18 cellular contexts compared by ENCODE assay signal in genomic region chr11:95091663-95092062, GRCh38. TPM values are rescaled to one million over a fixed set of nuclear protein-coding genes. Genes with fewer than 3 reads are reported as not detected.
DNase-seq lines count a peak whose midpoint lies in the region; ATAC-seq and TF ChIP-seq lines count a peak whose summit lies in the region.
"Had no signal": no experiment of that assay in that cellular context is flagged by ENCODE, and none has a peak within 500 bp of the region (broad histone marks: within the 10 kb centered on the region; RNA-seq: fewer than 3 reads in every experiment).

No MANE protein-coding gene starts in this region.

- peak overlapping the region in 5 of 10 experiments; percentile 79 to 96 (median 93); a peak in 9 of 20 replicates for H3K4me3 ChIP-seq in BLaER1 treated with 17β-estradiol and CSF1 and Interleukin-3, amounts not matched to agents 10 nM and 100 nM
- no peak overlapping the region for H3K4me3 ChIP-seq in DOHH2 (ENCODE audit: low read length)

- POLR2A ChIA-PET in activated naive CD8-positive, alpha-beta T cell treated with anti-CD3 and anti-CD28 coated beads, Interleukin-2, amount 10 ng/mL, durations not matched to agents 7 days and 5 days (lab: Charles Lee) = interaction anchor here (0.7 to 7.6 kb wide), 3 partner anchors 23 to 141 kb away, joined by 3 to 152 read pairs (median 3); partner anchors contain the start of genes SESN3 and SRSF8

- peaks cover 0 to 28% (median 7%) of the 10 kb centered on the region in 11 experiments; a peak in 7 of 22 replicates for H4K20me1 ChIP-seq in BLaER1 treated with 17β-estradiol and CSF1 and Interleukin-3, amounts not matched to agents 10 nM and 100 nM
- H4K20me1 ChIP-seq in DOHH2 (ENCODE audit: control insufficient read depth, insufficient read depth, low read depth, low read length) = no peaks in the 10 kb centered on the region

- H3K27ac Mint-ChIP-seq in activated naive CD8-positive, alpha-beta T cell treated with anti-CD3 and anti-CD28 coated beads, Interleukin-2, amount 10 ng/mL, durations not matched to agents 7 days and 5 days = peak overlapping the region; percentile 53
- no peak overlapping the region for H3K27ac Mint-ChIP-seq in neural crest cell (ENCODE audit: unreplicated experiment)
- H3K27ac Mint-ChIP-seq: H9 had no signal

- peaks cover 15% of the 10 kb centered on the region for H3K36me3 Mint-ChIP-seq in activated naive CD8-positive, alpha-beta T cell treated with anti-CD3 and anti-CD28 coated beads, Interleukin-2, amount 10 ng/mL, durations not matched to agents 7 days and 5 days
- H3K36me3 Mint-ChIP-seq in neural crest cell (ENCODE audit: low read depth) = no peaks in the 10 kb centered on the region

- peaks cover 45 to 82% (median 78%) of the 10 kb centered on the region in 10 experiments for H3K4me1 ChIP-seq in BLaER1 treated with 17β-estradiol and CSF1 and Interleukin-3, amounts not matched to agents 10 nM and 100 nM
- peaks cover 74% of the 10 kb centered on the region for H3K4me1 ChIP-seq in DOHH2 (ENCODE audit: control insufficient read depth, low read length)

- peaks cover 64% of the 10 kb centered on the region for H3K4me1 Mint-ChIP-seq in activated naive CD8-positive, alpha-beta T cell treated with anti-CD3 and anti-CD28 coated beads, Interleukin-2, amount 10 ng/mL, durations not matched to agents 7 days and 5 days
- peaks cover 46% of the 10 kb centered on the region for H3K4me1 Mint-ChIP-seq in neural crest cell

- H3F3A ChIP-seq in DOHH2 (ENCODE audit: control insufficient read depth, insufficient read depth) = peaks cover 16% of the 10 kb centered on the region

- H3K27ac ChIP-seq in BLaER1 treated with 17β-estradiol and CSF1 and Interleukin-3, amounts not matched to agents 10 nM and 100 nM = peak overlapping the region in 3 of 11 experiments; percentile 81 to 85 (median 84); a peak in 5 of 22 replicates
- no peak overlapping the region for H3K27ac ChIP-seq in DOHH2 (ENCODE audit: low read depth, low read length)

- peaks cover 0 to 24% (median 0%) of the 10 kb centered on the region in 11 experiments; a peak in 5 of 22 replicates for H3K27me3 ChIP-seq in BLaER1 treated with 17β-estradiol and CSF1 and Interleukin-3, amounts not matched to agents 10 nM and 100 nM
- no peaks in the 10 kb centered on the region for H3K27me3 ChIP-seq in DOHH2 (ENCODE audit: control insufficient read depth, low read length)

- no peak for TF ChIP-seq CTCF in DOHH2 (IDR thresholded peaks at IDR 0.05; ENCODE audit: low read depth, low read length, poor library complexity, severe bottlenecking)
- TF ChIP-seq CTCF in neural crest cell (conservative IDR thresholded peaks at IDR 0.05) = no peak

- no peaks in the 10 kb centered on the region for H3K27me3 Mint-ChIP-seq in activated naive CD8-positive, alpha-beta T cell treated with anti-CD3 and anti-CD28 coated beads, Interleukin-2, amount 10 ng/mL, durations not matched to agents 7 days and 5 days
- no peaks in the 10 kb centered on the region for H3K27me3 Mint-ChIP-seq in neural crest cell (ENCODE audit: low read depth)

- no peaks in the 10 kb centered on the region for H3K9me3 Mint-ChIP-seq in activated naive CD8-positive, alpha-beta T cell treated with anti-CD3 and anti-CD28 coated beads, Interleukin-2, amount 10 ng/mL, durations not matched to agents 7 days and 5 days
- H3K9me3 Mint-ChIP-seq in neural crest cell = no peaks in the 10 kb centered on the region
- H3K9me3 Mint-ChIP-seq: H9 had no signal

- H3K4me3 Mint-ChIP-seq in activated naive CD8-positive, alpha-beta T cell treated with anti-CD3 and anti-CD28 coated beads, Interleukin-2, amount 10 ng/mL, durations not matched to agents 7 days and 5 days = peak overlapping the region; percentile 93
- peak overlapping the region; percentile 97 for H3K4me3 Mint-ChIP-seq in neural crest cell

- H3K4me2 ChIP-seq in BLaER1 treated with 17β-estradiol and CSF1 and Interleukin-3, amounts not matched to agents 10 nM and 100 nM = peak overlapping the region in 9 of 11 experiments; percentile 88 to 100 (median 94); a peak in 18 of 22 replicates
- H3K4me2 ChIP-seq in DOHH2 (ENCODE audit: low read length) = peak overlapping the region; percentile 83; the same call in 1 of the 2 replicates

- peaks cover 0 to 14% (median 0%) of the 10 kb centered on the region in 11 experiments; a peak in 2 of 22 replicates for H3K36me3 ChIP-seq in BLaER1 treated with 17β-estradiol and CSF1 and Interleukin-3, amounts not matched to agents 10 nM and 100 nM
- peaks cover 15% of the 10 kb centered on the region for H3K36me3 ChIP-seq in DOHH2 (ENCODE audit: control insufficient read depth, low read length)

- H3K9me3 ChIP-seq in BLaER1 treated with 17β-estradiol and CSF1 and Interleukin-3, amounts not matched to agents 10 nM and 100 nM (replicated peaks in 1 of 11) = no peaks in the 10 kb centered on the region
- peaks cover 9% of the 10 kb centered on the region; the same call in 1 of the 2 replicates for H3K9me3 ChIP-seq in DOHH2 (ENCODE audit: control insufficient read depth, insufficient read depth, low read length)

- ATAC-seq in activated naive CD8-positive, alpha-beta T cell treated with anti-CD3 and anti-CD28 coated beads, Interleukin-2, amount 10 ng/mL, durations not matched to agents 7 days and 5 days (ENCODE audit: low read depth) = no peak
- ATAC-seq in HG03469 (IDR thresholded peaks at IDR 0.05; ENCODE audit: unreplicated experiment) = no peak
- no peak for ATAC-seq in HG03342 (IDR thresholded peaks at IDR 0.05; ENCODE audit: unreplicated experiment)
- no peak for ATAC-seq in GM18907 (IDR thresholded peaks at IDR 0.05; ENCODE audit: unreplicated experiment)

- H3K9me2 ChIP-seq in DOHH2 (replicated peaks; ENCODE audit: control insufficient read depth, low read length) = no peaks in the 10 kb centered on the region

- H3K79me2 ChIP-seq in DOHH2 (ENCODE audit: control insufficient read depth, low read length) = peaks cover 34% of the 10 kb centered on the region

- peak overlapping the region in 6 of 11 experiments; percentile 81 to 90 (median 86); a peak in 9 of 22 replicates for H3K9ac ChIP-seq in BLaER1 treated with 17β-estradiol and CSF1 and Interleukin-3, amounts not matched to agents 10 nM and 100 nM

- no peak for DNase-seq in activated naive CD8-positive, alpha-beta T cell treated with anti-CD3 and anti-CD28 coated beads, Interleukin-2, amount 10 ng/mL, durations not matched to agents 7 days and 5 days
- DNase-seq in neural crest cell (ENCODE audit: low read depth, low spot score) (no peak), NCI-H1694 treated with DMSO at 0.1 percent for 48 hours (lab: John Stamatoyannopoulos, UW) (no peak)
- DNase-seq: H9; NCI-H1092; NCI-H345; stimulated activated CD4-positive, alpha-beta T cell treated with anti-CD3 and anti-CD28 coated beads, Interleukin-4, amount 100 ng/mL, for 1 hour; stimulated activated naive CD4-positive, alpha-beta T cell had no signal

RNA-seq across cellular contexts. Expression of gene ENDOD1, which starts 2.0 kb away (rescaled TPM):
- 10 to 100 TPM; 23.8 TPM for total RNA-seq in activated naive CD8-positive, alpha-beta T cell treated with anti-CD3 and anti-CD28 coated beads, Interleukin-2, amount 10 ng/mL, durations not matched to agents 7 days and 5 days
- 12.3 and 12.5 TPM in 2 replicates for total RNA-seq in neural crest cell

RNA-seq across cellular contexts. Expression of gene SRSF8, which starts 24.9 kb away (rescaled TPM):
- total RNA-seq in activated naive CD8-positive, alpha-beta T cell treated with anti-CD3 and anti-CD28 coated beads, Interleukin-2, amount 10 ng/mL, durations not matched to agents 7 days and 5 days = 10 to 100 TPM; 45.1 to 55.8 TPM
- total RNA-seq in neural crest cell = 32.5 and 40.4 TPM in 2 replicates

RNA-seq across cellular contexts. Expression of gene KDM4F, which starts 42.4 kb away (rescaled TPM):
- not detected for total RNA-seq in activated naive CD8-positive, alpha-beta T cell treated with anti-CD3 and anti-CD28 coated beads, Interleukin-2, amount 10 ng/mL, durations not matched to agents 7 days and 5 days
- total RNA-seq in neural crest cell = not detected in 2 replicates
- total RNA-seq: activated CD8-positive, alpha-beta memory T cell treated with anti-CD3 and anti-CD28 coated beads for 36 hours; H9; HT1080; mucosa of gallbladder; renal cortical epithelial cell; T-helper 1 cell treated with Interleukin-12 subunit alpha and Interleukin-12 subunit beta and Interleukin-4 antibody, amounts not matched to agents 30 ng/mL and 1 ng/mL, for 36 hours had no signal
